10 cellular contexts compared by ENCODE assay signal in genomic region chr11:3838504-3838903, GRCh38. TPM values are rescaled to one million over a fixed set of nuclear protein-coding genes. Genes with fewer than 3 reads are reported as not detected.
DNase-seq lines count a peak whose midpoint lies in the region; ATAC-seq and TF ChIP-seq lines count a peak whose summit lies in the region.
"Had no signal": no experiment of that assay in that cellular context is flagged by ENCODE, and none has a peak within 500 bp of the region (broad histone marks: within the 10 kb centered on the region; RNA-seq: fewer than 3 reads in every experiment).

No MANE protein-coding gene starts in this region.

- intact Hi-C loops in Panc1 (cut with micrococcal nuclease; ENCODE audit: unreplicated experiment): no loop called here
- intact Hi-C loops in stomach (cut with DNase I; ENCODE audit: low total_unique reads): no loop called here
- intact Hi-C loops in sciatic nerve (cut with DNase I): no loop called here

- no peak for TF ChIP-seq POLR2A in stomach (IDR thresholded peaks at IDR 0.05)

- TF ChIP-seq EP300 in stomach (IDR thresholded peaks at IDR 0.05): no peak

- H3K9me3 ChIP-seq in Panc1 (ENCODE audit: control insufficient read depth, insufficient read depth, low read depth, low read length) (no peaks in the 10 kb centered on the region), esophagus (ENCODE audit: control insufficient read depth in 2 of 2, insufficient read depth in 1 of 2, low read depth in 1 of 2, low read length in 1 of 2) (no peaks in the 10 kb centered on the region), stomach (no peaks in the 10 kb centered on the region)
- H3K9me3 ChIP-seq: body of pancreas had no signal

- no peaks in the 10 kb centered on the region for H3K9me3 Mint-ChIP-seq in activated CD4-positive, alpha-beta T cell treated with anti-CD3 and anti-CD28 coated beads, Interleukin-2, amount 10 ng/mL, durations not matched to agents 7 days and 5 days

- 73 to 85% methylated on average over 2 of the region's 2 CpGs for WGBS in esophagus, 2 donors
- WGBS in stomach, 5 donors: 73 to 86% (median 75%) methylated on average over 2 of the region's 2 CpGs

- ATAC-seq in Panc1: no peak
- ATAC-seq in sciatic nerve: no peak
- ATAC-seq: body of pancreas had no signal

- no peak overlapping the region for H3K4me3 ChIP-seq in Panc1 (ENCODE audit: low read depth in 2 of 2, low read length in 2 of 2)
- no peak overlapping the region for H3K4me3 ChIP-seq in esophagus (ENCODE audit: low read depth in 1 of 2, low read length in 2 of 2)
- peak overlapping the region in 3 of 4 donors; percentile 59 to 97 (median 78) for H3K4me3 ChIP-seq in stomach
- H3K4me3 ChIP-seq: body of pancreas had no signal

- POLR2A ChIA-PET in activated CD4-positive, alpha-beta T cell treated with anti-CD3 and anti-CD28 coated beads, Interleukin-2, amount 10 ng/mL, durations not matched to agents 7 days and 5 days (lab: Charles Lee): no interaction called here
- POLR2A ChIA-PET in Panc1 (lab: Charles Lee): interaction anchor here (0.6 kb wide), 2 partner anchors 16 to 41 kb away, joined by 3 to 4 read pairs; no protein-coding TSS in a partner anchor

- CTCF ChIA-PET in activated CD4-positive, alpha-beta T cell treated with anti-CD3 and anti-CD28 coated beads, Interleukin-2, amount 10 ng/mL, durations not matched to agents 7 days and 5 days (lab: Charles Lee): interaction anchor here (1.0 to 19.7 kb wide), 6 partner anchors 12 to 234 kb away, joined by 3 to 355 read pairs (median 4); partner anchors contain the start of gene STIM1
- CTCF ChIA-PET in Panc1 (lab: Charles Lee): no interaction called here

- H3K27me3 ChIP-seq in Panc1 (ENCODE audit: control insufficient read depth, insufficient read depth, low read length) (no peaks in the 10 kb centered on the region), esophagus (ENCODE audit: control insufficient read depth in 1 of 2, insufficient read depth in 2 of 2, low read length in 2 of 2) (no peaks in the 10 kb centered on the region), stomach (no peaks in the 10 kb centered on the region)
- H3K27me3 ChIP-seq: body of pancreas had no signal

- TF ChIP-seq CTCF in Panc1 (IDR thresholded peaks at IDR 0.05) (no peak), stomach (IDR thresholded peaks at IDR 0.05) (no peak)

- no peaks in the 10 kb centered on the region for H3K27me3 Mint-ChIP-seq in activated CD4-positive, alpha-beta T cell treated with anti-CD3 and anti-CD28 coated beads, Interleukin-2, amount 10 ng/mL, durations not matched to agents 7 days and 5 days

- no TSS peak for BruUV-seq in Panc1 (replicated peaks; lab: Mats Ljungman, UMichigan)

- H3K36me3 ChIP-seq in Panc1 (ENCODE audit: control insufficient read depth, insufficient read depth, low read length): 0 out of 2 replicates have a peak, but pooled peaks cover 2% of the 10 kb centered on the region
- peaks cover 0 to under 1% of the 10 kb centered on the region in 2 donors for H3K36me3 ChIP-seq in esophagus (ENCODE audit: control insufficient read depth in 2 of 2, insufficient read depth in 2 of 2, low read length in 1 of 2)
- H3K36me3 ChIP-seq in stomach: no peaks in the 10 kb centered on the region

- H3K36me3 Mint-ChIP-seq in activated CD4-positive, alpha-beta T cell treated with anti-CD3 and anti-CD28 coated beads, Interleukin-2, amount 10 ng/mL, durations not matched to agents 7 days and 5 days (ENCODE audit: low read depth): peaks cover 47% of the 10 kb centered on the region

- H3K27ac Mint-ChIP-seq in activated CD4-positive, alpha-beta T cell treated with anti-CD3 and anti-CD28 coated beads, Interleukin-2, amount 10 ng/mL, durations not matched to agents 7 days and 5 days: peak overlapping the region; percentile 99

- peaks cover 68% of the 10 kb centered on the region for H3K4me1 Mint-ChIP-seq in activated CD4-positive, alpha-beta T cell treated with anti-CD3 and anti-CD28 coated beads, Interleukin-2, amount 10 ng/mL, durations not matched to agents 7 days and 5 days

- H3K27ac ChIP-seq in Panc1 (ENCODE audit: low read length) (peak overlapping the region; percentile 5; the same call in 1 of the 2 replicates), esophagus (ENCODE audit: low read depth in 2 of 2, low read length in 1 of 2) (peak overlapping the region; percentile 11 to 18), stomach (peak overlapping the region in 4 of 5 donors; percentile 98 to 99 (median 98))

- peak overlapping the region; percentile 94 for H3K4me3 Mint-ChIP-seq in activated CD4-positive, alpha-beta T cell treated with anti-CD3 and anti-CD28 coated beads, Interleukin-2, amount 10 ng/mL, durations not matched to agents 7 days and 5 days

- H3K4me1 ChIP-seq in Panc1 (ENCODE audit: control insufficient read depth, insufficient read depth, low read length): peaks cover 43% of the 10 kb centered on the region
- H3K4me1 ChIP-seq in esophagus (ENCODE audit: control insufficient read depth in 2 of 2, insufficient read depth in 2 of 2, low read length in 1 of 2): peaks cover 2 to 20% of the 10 kb centered on the region in 2 donors
- H3K4me1 ChIP-seq in stomach: peaks cover 41 to 73% (median 70%) of the 10 kb centered on the region in 4 donors

- in situ Hi-C loops in Panc1 (cut with HindIII; ENCODE audit: low pct_unique_long_range_greater_than_20kb, low sequenced_read_pairs): no loop called here

- DNase-seq in activated CD4-positive, alpha-beta T cell treated with anti-CD3 and anti-CD28 coated beads, Interleukin-2, amount 10 ng/mL, durations not matched to agents 7 days and 5 days: no peak
- DNase-seq in activated CD4-positive, alpha-beta T cell treated with anti-CD3 and anti-CD28 coated beads for 1 hour: no peak
- DNase-seq in Panc1 (ENCODE audit: low read depth, low spot score) (no peak), stomach (no peak), GM03348 (ENCODE audit: low spot score) (no peak), sciatic nerve (ENCODE audit: low spot score) (no peak)
- DNase-seq in stimulated activated naive CD4-positive, alpha-beta T cell (lab: John Stamatoyannopoulos, UW): no peak
- DNase-seq: NCI-H1436 had no signal

RNA-seq across cellular contexts. Expression of gene RHOG, which starts 2.3 kb away (rescaled TPM):
- 100 to 1,000 TPM; 158 to 172 TPM for total RNA-seq in activated CD4-positive, alpha-beta T cell treated with anti-CD3 and anti-CD28 coated beads, Interleukin-2, amount 10 ng/mL, durations not matched to agents 7 days and 5 days
- 156 TPM for total RNA-seq in Panc1 (2021; ENCODE audit: unreplicated experiment)
- 219 TPM for polyA plus RNA-seq in Panc1 (2012; ENCODE audit: insufficient read length)
- polyA plus RNA-seq in esophagus: 10 to 100 TPM; 48.0 to 79.0 TPM
- total RNA-seq in stomach: 100 to 1,000 TPM in 1 of 5 donors, 10 to 100 TPM in 3, 1 to 10 TPM in 1; 5.9 to 101 (median 26.7) TPM
- 10 to 100 TPM; 39.8 to 55.5 (median 50.9) TPM for polyA plus RNA-seq in stomach
- total RNA-seq in sciatic nerve: 50.6 TPM

RNA-seq across cellular contexts. Expression of gene STIM1, which starts 17.0 kb away (rescaled TPM):
- 100 to 1,000 TPM; 103 to 108 TPM for total RNA-seq in activated CD4-positive, alpha-beta T cell treated with anti-CD3 and anti-CD28 coated beads, Interleukin-2, amount 10 ng/mL, durations not matched to agents 7 days and 5 days
- 93.6 TPM for total RNA-seq in Panc1 (2021; ENCODE audit: unreplicated experiment)
- polyA plus RNA-seq in Panc1 (2012; ENCODE audit: insufficient read length): 82.7 TPM
- 10 to 100 TPM; 29.5 to 42.7 TPM for polyA plus RNA-seq in esophagus
- 10 to 100 TPM; 21.4 to 70.7 (median 49.8) TPM for total RNA-seq in stomach
- 10 to 100 TPM in 1 of 3 donors, 1 to 10 TPM in 2; 8.7 to 17.1 (median 9.8) TPM for polyA plus RNA-seq in stomach
- total RNA-seq in sciatic nerve: 49.6 TPM

RNA-seq across cellular contexts. Expression of gene PGAP2, which starts 30.1 kb away (rescaled TPM):
- total RNA-seq in activated CD4-positive, alpha-beta T cell treated with anti-CD3 and anti-CD28 coated beads, Interleukin-2, amount 10 ng/mL, durations not matched to agents 7 days and 5 days: 10 to 100 TPM; 30.0 to 30.9 TPM
- total RNA-seq in Panc1 (2021; ENCODE audit: unreplicated experiment) (72.2 TPM), stomach (10 to 100 TPM in 4 of 5 donors, 1 to 10 TPM in 1; 4.7 to 18.3 (median 13.6) TPM), sciatic nerve (15.8 TPM)
- 95.3 TPM for polyA plus RNA-seq in Panc1 (2012; ENCODE audit: insufficient read length)
- polyA plus RNA-seq in esophagus (10 to 100 TPM; 34.0 to 36.9 TPM), stomach (10 to 100 TPM in 2 of 3 donors, 1 to 10 TPM in 1; 8.7 to 23.8 (median 11.8) TPM)

RNA-seq across cellular contexts. Expression of gene NUP98, which starts 41.1 kb away (rescaled TPM):
- total RNA-seq in activated CD4-positive, alpha-beta T cell treated with anti-CD3 and anti-CD28 coated beads, Interleukin-2, amount 10 ng/mL, durations not matched to agents 7 days and 5 days: 100 to 1,000 TPM in 1 of 2 experiments, 10 to 100 TPM in 1; 94.7 to 116 TPM
- 244 TPM for total RNA-seq in Panc1 (2021; ENCODE audit: unreplicated experiment)
- 150 TPM for polyA plus RNA-seq in Panc1 (2012; ENCODE audit: insufficient read length)
- polyA plus RNA-seq in esophagus: 10 to 100 TPM; 16.0 to 26.9 TPM
- 100 to 1,000 TPM in 1 of 5 donors, 10 to 100 TPM in 4; 43.3 to 132 (median 74.3) TPM for total RNA-seq in stomach
- 10 to 100 TPM; 16.2 to 17.6 (median 16.6) TPM for polyA plus RNA-seq in stomach
- total RNA-seq in sciatic nerve: 93.1 TPM

Comparison
In these comparisons a context has a peak if more than half of its experiments do, and no peak if none do; other contexts are left out.
1. H3K27ac ChIP-seq: peak in every context shown above with its lines; median percentile 98 in stomach; 14 in esophagus; 5 in Panc1.
2. H3K4me3 ChIP-seq: peak in stomach (3 of 4); none in Panc1 (0 of 2) and esophagus (0 of 2).